Comparison of ENCODE assay signal across 8 cellular contexts in genomic region chr20:51800769-51801219, GRCh38. TPM values are rescaled to one million over a fixed set of nuclear protein-coding genes. Genes with fewer than 3 reads are reported as not detected.
DNase-seq lines count a peak whose midpoint lies in the region; ATAC-seq and TF ChIP-seq lines count a peak whose summit lies in the region.

No MANE protein-coding gene starts in this region.

- H3K27me3 Mint-ChIP-seq in activated CD4-positive, alpha-beta T cell treated with anti-CD3 and anti-CD28 coated beads for 36 hours = peaks cover 56% of the 10 kb centered on the region
- peaks cover 58% of the 10 kb centered on the region for H3K27me3 Mint-ChIP-seq in activated T-helper 2 cell treated with anti-CD3 and anti-CD28 coated beads, Interferon-gamma antibody, Interleukin-2, Interleukin-4, amounts not matched to agents 10 μg/mL and 5 μg/mL and 100 μg/mL, durations not matched to agents 14 hours and 24 hours and 36 hours (ENCODE audit: low read depth)
- H3K27me3 Mint-ChIP-seq in immature natural killer cell (ENCODE audit: low read depth in 3 of 3) = peaks cover 11 to 17% (median 15%) of the 10 kb centered on the region in 3 donors

- peak overlapping the region; percentile 37 to 60 (median 40) for H3K4me3 ChIP-seq in stomach

- no peak for TF ChIP-seq EP300 in stomach (IDR thresholded peaks at IDR 0.05)

- no peak overlapping the region for H3K27ac ChIP-seq in stomach

- DNase-seq in activated CD4-positive, alpha-beta T cell treated with anti-CD3 and anti-CD28 coated beads for 36 hours = peak; percentile 32
- no peak for DNase-seq in activated CD4-positive, alpha-beta T cell treated with anti-CD3 and anti-CD28 coated beads, Interleukin-2, amount 50 U/mL, for 1 hour
- no peak for DNase-seq in activated T-helper 2 cell treated with anti-CD3 and anti-CD28 coated beads, Interferon-gamma antibody, Interleukin-2, Interleukin-4, amounts not matched to agents 10 μg/mL and 5 μg/mL and 100 μg/mL, durations not matched to agents 14 hours and 24 hours and 36 hours (ENCODE audit: low spot score)
- DNase-seq in immature natural killer cell = peak in 2 of 3 donors; percentile 1 to 6
- peak; percentile 25 for DNase-seq in stomach
- DNase-seq in OCI-M2 (lab: John Stamatoyannopoulos, UW; ENCODE audit: unreplicated experiment) = no peak
- DNase-seq in MV-4-11 (lab: John Stamatoyannopoulos, UW) = no peak

- no peak overlapping the region for H3K27ac Mint-ChIP-seq in activated CD4-positive, alpha-beta T cell treated with anti-CD3 and anti-CD28 coated beads for 36 hours
- H3K27ac Mint-ChIP-seq in activated T-helper 2 cell treated with anti-CD3 and anti-CD28 coated beads, Interferon-gamma antibody, Interleukin-2, Interleukin-4, amounts not matched to agents 10 μg/mL and 5 μg/mL and 100 μg/mL, durations not matched to agents 14 hours and 24 hours and 36 hours = no peak overlapping the region
- no peak overlapping the region for H3K27ac Mint-ChIP-seq in immature natural killer cell

- H3K36me3 ChIP-seq in stomach = no peaks in the 10 kb centered on the region

- POLR2A ChIA-PET in activated CD4-positive, alpha-beta T cell treated with anti-CD3 and anti-CD28 coated beads for 36 hours (lab: Charles Lee) = no interaction called here

- intact Hi-C loops in activated CD4-positive, alpha-beta T cell treated with anti-CD3 and anti-CD28 coated beads for 36 hours (cut with DNase I, micrococcal nuclease) = loop anchor here in 1 of 2 experiments (1.0 to 5.0 kb wide), 4 partner anchors 34 to 283 kb away; no protein-coding TSS in a partner anchor
- intact Hi-C loops in activated T-helper 2 cell treated with anti-CD3 and anti-CD28 coated beads, Interferon-gamma antibody, Interleukin-2, Interleukin-4, amounts not matched to agents 10 μg/mL and 5 μg/mL and 100 μg/mL, durations not matched to agents 14 hours and 24 hours and 36 hours (cut with micrococcal nuclease) = loop anchor here (5.0 kb wide), 1 partner anchor 33 kb away; the partner anchor contains the start of gene ATP9A
- intact Hi-C loops in stomach (cut with DNase I; ENCODE audit: low total_unique reads) = no loop called here

- peaks cover 8% of the 10 kb centered on the region for H3K4me1 Mint-ChIP-seq in activated CD4-positive, alpha-beta T cell treated with anti-CD3 and anti-CD28 coated beads for 36 hours
- peaks cover 13% of the 10 kb centered on the region for H3K4me1 Mint-ChIP-seq in activated T-helper 2 cell treated with anti-CD3 and anti-CD28 coated beads, Interferon-gamma antibody, Interleukin-2, Interleukin-4, amounts not matched to agents 10 μg/mL and 5 μg/mL and 100 μg/mL, durations not matched to agents 14 hours and 24 hours and 36 hours (ENCODE audit: low read depth)
- peaks cover 16 to 23% of the 10 kb centered on the region in 2 donors for H3K4me1 Mint-ChIP-seq in immature natural killer cell

- H3K9me3 ChIP-seq in stomach = no peaks in the 10 kb centered on the region

- peaks cover 19 to 31% (median 27%) of the 10 kb centered on the region in 4 donors for H3K4me1 ChIP-seq in stomach

- no peak for ATAC-seq in activated CD4-positive, alpha-beta T cell treated with anti-CD3 and anti-CD28 coated beads for 36 hours
- ATAC-seq in HG02885 (IDR thresholded peaks at IDR 0.05; ENCODE audit: poor library complexity, unreplicated experiment) = no peak

- 1 to 2% (median 1%) methylated on average over 37 to 38 of the region's 38 CpGs for WGBS in stomach, 5 donors

- peaks cover 15 to 56% (median 30%) of the 10 kb centered on the region in 3 donors for H3K27me3 ChIP-seq in stomach

- no peaks in the 10 kb centered on the region for H3K9me3 Mint-ChIP-seq in activated CD4-positive, alpha-beta T cell treated with anti-CD3 and anti-CD28 coated beads for 36 hours (ENCODE audit: low read depth)
- H3K9me3 Mint-ChIP-seq in activated T-helper 2 cell treated with anti-CD3 and anti-CD28 coated beads, Interferon-gamma antibody, Interleukin-2, Interleukin-4, amounts not matched to agents 10 μg/mL and 5 μg/mL and 100 μg/mL, durations not matched to agents 14 hours and 24 hours and 36 hours = no peaks in the 10 kb centered on the region
- H3K9me3 Mint-ChIP-seq in immature natural killer cell = no peaks in the 10 kb centered on the region

- no peak for TF ChIP-seq CTCF in stomach (IDR thresholded peaks at IDR 0.05)

- CTCF ChIA-PET in activated CD4-positive, alpha-beta T cell treated with anti-CD3 and anti-CD28 coated beads for 36 hours (lab: Charles Lee) = interaction anchor here (0.7 to 1.3 kb wide), 8 partner anchors 21 to 305 kb away, joined by 3 to 5 read pairs (median 3); no protein-coding TSS in a partner anchor

- peak overlapping the region; percentile 45 for H3K4me3 Mint-ChIP-seq in activated CD4-positive, alpha-beta T cell treated with anti-CD3 and anti-CD28 coated beads for 36 hours
- peak overlapping the region; percentile 60 for H3K4me3 Mint-ChIP-seq in activated T-helper 2 cell treated with anti-CD3 and anti-CD28 coated beads, Interferon-gamma antibody, Interleukin-2, Interleukin-4, amounts not matched to agents 10 μg/mL and 5 μg/mL and 100 μg/mL, durations not matched to agents 14 hours and 24 hours and 36 hours (ENCODE audit: low read depth)
- H3K4me3 Mint-ChIP-seq in immature natural killer cell = peak overlapping the region; percentile 82 to 88 (median 85)

- no peak for TF ChIP-seq POLR2A in stomach (IDR thresholded peaks at IDR 0.05)

- no peaks in the 10 kb centered on the region for H3K36me3 Mint-ChIP-seq in activated CD4-positive, alpha-beta T cell treated with anti-CD3 and anti-CD28 coated beads for 36 hours (ENCODE audit: low read depth)
- H3K36me3 Mint-ChIP-seq in activated T-helper 2 cell treated with anti-CD3 and anti-CD28 coated beads, Interferon-gamma antibody, Interleukin-2, Interleukin-4, amounts not matched to agents 10 μg/mL and 5 μg/mL and 100 μg/mL, durations not matched to agents 14 hours and 24 hours and 36 hours (ENCODE audit: low read depth) = no peaks in the 10 kb centered on the region
- H3K36me3 Mint-ChIP-seq in immature natural killer cell = no peaks in the 10 kb centered on the region

RNA-seq across cellular contexts. Expression of gene SALL4, which starts 1.5 kb away (rescaled TPM):
- total RNA-seq in activated CD4-positive, alpha-beta T cell treated with anti-CD3 and anti-CD28 coated beads for 36 hours = under 1 TPM in 1 of 2 experiments, not detected in 1; 0.11 TPM
- 1.8 and 2.3 TPM in 2 replicates for total RNA-seq in activated T-helper 2 cell treated with anti-CD3 and anti-CD28 coated beads, Interferon-gamma antibody, Interleukin-2, Interleukin-4, amounts not matched to agents 10 μg/mL and 5 μg/mL and 100 μg/mL, durations not matched to agents 14 hours and 24 hours and 36 hours
- polyA plus RNA-seq in immature natural killer cell (under 1 TPM in 1 of 3 donors, not detected in 2; 0.08 TPM), stomach (under 1 TPM in 1 of 3 donors, not detected in 2; 0.23 TPM)
- 1 to 10 TPM in 2 of 5 donors, under 1 TPM in 1, not detected in 2; under 0.01 to 2.8 (median 1.2) TPM for total RNA-seq in stomach

RNA-seq across cellular contexts. Expression of gene ATP9A, which starts 32.6 kb away (rescaled TPM):
- total RNA-seq in activated CD4-positive, alpha-beta T cell treated with anti-CD3 and anti-CD28 coated beads for 36 hours = 1 to 10 TPM; 2.2 to 2.7 TPM
- 22.1 and 22.7 TPM in 2 replicates for total RNA-seq in activated T-helper 2 cell treated with anti-CD3 and anti-CD28 coated beads, Interferon-gamma antibody, Interleukin-2, Interleukin-4, amounts not matched to agents 10 μg/mL and 5 μg/mL and 100 μg/mL, durations not matched to agents 14 hours and 24 hours and 36 hours
- polyA plus RNA-seq in immature natural killer cell (1 to 10 TPM in 2 of 3 donors, under 1 TPM in 1; 0.82 to 2.8 (median 1.2) TPM), stomach (1 to 10 TPM; 3.2 to 5.5 (median 5.2) TPM)
- total RNA-seq in stomach = 10 to 100 TPM; 10.7 to 58.9 (median 32.7) TPM

Comparison
In these comparisons a context has a peak if more than half of its experiments do, and no peak if none do; other contexts are left out.
1. DNase-seq: peak in activated CD4-positive, alpha-beta T cell treated with anti-CD3 and anti-CD28 coated beads for 36 hours (single experiment), immature natural killer cell (2 of 3) and stomach (single experiment); none in activated CD4-positive, alpha-beta T cell treated with anti-CD3 and anti-CD28 coated beads, Interleukin-2, amount 50 U/mL, for 1 hour (single experiment), activated T-helper 2 cell treated with anti-CD3 and anti-CD28 coated beads, Interferon-gamma antibody, Interleukin-2, Interleukin-4, amounts not matched to agents 10 μg/mL and 5 μg/mL and 100 μg/mL, durations not matched to agents 14 hours and 24 hours and 36 hours (single experiment), OCI-M2 (single experiment) and MV-4-11 (single experiment).
2. Peak in every context shown above with its lines, with median percentiles within 50 percentile points of each other: H3K4me3 Mint-ChIP-seq.